In genomic region chr2:16201876-16202642, GRCh38 we compare ENCODE assay signal across 30 cellular contexts.
DNase-seq lines count a peak whose midpoint lies in the region; ATAC-seq and TF ChIP-seq lines count a peak whose summit lies in the region.
"Had no signal": no experiment of that assay in that cellular context is flagged by ENCODE, and none has a peak within 500 bp of the region (broad histone marks: within the 10 kb centered on the region; RNA-seq: fewer than 3 reads in every experiment).

No MANE protein-coding gene starts in this region.

- H3K36me3 ChIP-seq in mucosa of descending colon (ENCODE audit: low read depth), result no peaks in the 10 kb centered on the region
- H3K36me3 ChIP-seq: brain microvascular endothelial cell, gastroesophageal sphincter, left lung, ovary, thyroid gland had no signal

- H3K4me1 Mint-ChIP-seq in stimulated activated naive CD8-positive, alpha-beta T cell treated with anti-CD3 and anti-CD28 coated beads, Interleukin-15, amount 100 ng/mL, for 72 hours, result no peaks in the 10 kb centered on the region
- peaks cover 28% of the 10 kb centered on the region for H3K4me1 Mint-ChIP-seq in type B pancreatic cell (ENCODE audit: unreplicated experiment)
- H3K4me1 Mint-ChIP-seq: activated CD4-positive, alpha-beta T cell treated with anti-CD3 and anti-CD28 coated beads, Interleukin-2, amount 10 ng/mL, durations not matched to agents 7 days and 5 days; immature natural killer cell; T-helper 17 cell had no signal

- peaks cover 17% of the 10 kb centered on the region for H3K4me1 ChIP-seq in mucosa of descending colon (ENCODE audit: low read depth)
- H3K4me1 ChIP-seq: gastroesophageal sphincter, left lung, thyroid gland had no signal

- no peaks in the 10 kb centered on the region for H3K36me3 Mint-ChIP-seq in type B pancreatic cell
- H3K36me3 Mint-ChIP-seq: immature natural killer cell; natural killer cell treated with Interleukin-12 subunit alpha and Interleukin-12 subunit beta and Interleukin-15 and Interleukin-18, amount 100 ng/mL, for 72 hours had no signal

- H3K4me3 Mint-ChIP-seq in stimulated activated naive CD8-positive, alpha-beta T cell treated with anti-CD3 and anti-CD28 coated beads, Interleukin-15, amount 100 ng/mL, for 72 hours, result no peak overlapping the region
- H3K4me3 Mint-ChIP-seq in type B pancreatic cell, result no peak overlapping the region
- H3K4me3 Mint-ChIP-seq: activated CD4-positive, alpha-beta T cell treated with anti-CD3 and anti-CD28 coated beads, Interleukin-2, amount 10 ng/mL, durations not matched to agents 7 days and 5 days; activated naive CD4-positive, alpha-beta T cell treated with anti-CD3 and anti-CD28 coated beads for 36 hours; activated T-cell treated with anti-CD3 and anti-CD28 coated beads, Interleukin-2, amount 50 U/mL, for 72 hours; effector memory CD8-positive, alpha-beta T cell; immature natural killer cell; natural killer cell treated with Interleukin-12 subunit alpha and Interleukin-12 subunit beta and Interleukin-15 and Interleukin-18, amount 100 ng/mL, for 72 hours; T-helper 17 cell had no signal

- H3K4me3 ChIP-seq in mucosa of descending colon, result no peak overlapping the region
- H3K4me3 ChIP-seq: gastroesophageal sphincter, left lung, ovary, SK-N-MC, thyroid gland had no signal

- H3K9me3 ChIP-seq in mucosa of descending colon, result no peaks in the 10 kb centered on the region
- H3K9me3 ChIP-seq: gastroesophageal sphincter, left lung, ovary, thyroid gland had no signal

- no peak overlapping the region for H3K27ac Mint-ChIP-seq in stimulated activated naive CD8-positive, alpha-beta T cell treated with anti-CD3 and anti-CD28 coated beads, Interleukin-15, amount 100 ng/mL, for 72 hours
- H3K27ac Mint-ChIP-seq in type B pancreatic cell, result no peak overlapping the region
- H3K27ac Mint-ChIP-seq: activated CD4-positive, alpha-beta T cell treated with anti-CD3 and anti-CD28 coated beads, Interleukin-2, amount 10 ng/mL, durations not matched to agents 7 days and 5 days; activated naive CD4-positive, alpha-beta T cell treated with anti-CD3 and anti-CD28 coated beads for 36 hours; activated T-cell treated with anti-CD3 and anti-CD28 coated beads, Interleukin-2, amount 50 U/mL, for 72 hours; effector memory CD8-positive, alpha-beta T cell; immature natural killer cell; natural killer cell treated with Interleukin-12 subunit alpha and Interleukin-12 subunit beta and Interleukin-15 and Interleukin-18, amount 100 ng/mL, for 72 hours; T-helper 17 cell had no signal

- no peaks in the 10 kb centered on the region for H3K27me3 Mint-ChIP-seq in stimulated activated naive CD8-positive, alpha-beta T cell treated with anti-CD3 and anti-CD28 coated beads, Interleukin-15, amount 100 ng/mL, for 72 hours
- no peaks in the 10 kb centered on the region for H3K27me3 Mint-ChIP-seq in type B pancreatic cell
- H3K27me3 Mint-ChIP-seq: activated CD4-positive, alpha-beta T cell treated with anti-CD3 and anti-CD28 coated beads, Interleukin-2, amount 10 ng/mL, durations not matched to agents 7 days and 5 days; effector memory CD8-positive, alpha-beta T cell; T-helper 17 cell had no signal

- no peaks in the 10 kb centered on the region for H3K9me3 Mint-ChIP-seq in stimulated activated naive CD8-positive, alpha-beta T cell treated with anti-CD3 and anti-CD28 coated beads, Interleukin-15, amount 100 ng/mL, for 72 hours
- H3K9me3 Mint-ChIP-seq in type B pancreatic cell, result peaks cover 6% of the 10 kb centered on the region
- H3K9me3 Mint-ChIP-seq: activated CD4-positive, alpha-beta T cell treated with anti-CD3 and anti-CD28 coated beads, Interleukin-2, amount 10 ng/mL, durations not matched to agents 7 days and 5 days; activated naive CD4-positive, alpha-beta T cell treated with anti-CD3 and anti-CD28 coated beads for 36 hours; activated T-cell treated with anti-CD3 and anti-CD28 coated beads, Interleukin-2, amount 50 U/mL, for 72 hours; natural killer cell treated with Interleukin-12 subunit alpha and Interleukin-12 subunit beta and Interleukin-15 and Interleukin-18, amount 100 ng/mL, for 72 hours had no signal

- ATAC-seq in stimulated activated naive CD8-positive, alpha-beta T cell treated with anti-CD3 and anti-CD28 coated beads, Interleukin-15, Interleukin-2, amounts not matched to agents 100 U/mL and 50 U/mL, for 24 hours, result peak; percentile 15
- no peak for ATAC-seq in stimulated activated naive CD8-positive, alpha-beta T cell treated with anti-CD3 and anti-CD28 coated beads, Interleukin-15, amount 100 ng/mL, for 72 hours
- ATAC-seq in mucosa of descending colon, result peak; percentile 95
- ATAC-seq in HG02852 (IDR thresholded peaks at IDR 0.05; ENCODE audit: unreplicated experiment), result no peak
- ATAC-seq: activated T-cell treated with anti-CD3 and anti-CD28 coated beads, Interleukin-2, amount 50 U/mL, for 72 hours; effector memory CD8-positive, alpha-beta T cell; gastroesophageal sphincter; HCT116; left lung; natural killer cell treated with Interleukin-12 subunit alpha and Interleukin-12 subunit beta and Interleukin-15 and Interleukin-18, amount 100 ng/mL, for 72 hours; Panc1; T-helper 17 cell had no signal

- TF ChIP-seq CTCF in mucosa of descending colon (IDR thresholded peaks at IDR 0.05) (no peak), GM20000 (IDR thresholded peaks at IDR 0.05; ENCODE audit: extremely low read depth, missing control alignments) (no peak), type B pancreatic cell (conservative IDR thresholded peaks at IDR 0.05) (no peak)

- no peak for DNase-seq in stimulated activated naive CD8-positive, alpha-beta T cell treated with anti-CD3 and anti-CD28 coated beads, Interleukin-15, Interleukin-2, amounts not matched to agents 100 U/mL and 50 U/mL, for 24 hours
- no peak for DNase-seq in stimulated activated naive CD8-positive, alpha-beta T cell treated with anti-CD3 and anti-CD28 coated beads, Interleukin-15, amount 100 ng/mL, for 72 hours
- DNase-seq in SHP77 treated with DMSO at 0.1 percent for 48 hours (lab: John Stamatoyannopoulos, UW) (peak; percentile 15), mucosa of descending colon (peak; percentile 84 to 87 (median 85)), ureter (ENCODE audit: low spot score) (peak; percentile 60), GM20000 (ENCODE audit: low spot score) (no peak), type B pancreatic cell (ENCODE audit: extremely low spot score, unreplicated experiment) (no peak)
- DNase-seq: activated CD4-positive, alpha-beta T cell treated with anti-CD3 and anti-CD28 coated beads, Interleukin-2, amount 10 ng/mL, durations not matched to agents 7 days and 5 days; activated naive CD4-positive, alpha-beta T cell treated with anti-CD3 and anti-CD28 coated beads for 36 hours; activated T-cell treated with anti-CD3 and anti-CD28 coated beads, Interleukin-2, amount 50 U/mL, for 72 hours; brain microvascular endothelial cell; effector memory CD8-positive, alpha-beta T cell; hippocampal formation; immature natural killer cell; NCI-H146; NCI-H2171 treated with DMSO at 0.1 percent for 48 hours; NK-92 treated with Interleukin-12 subunit alpha and Interleukin-12 subunit beta, amount 100 ng/mL, for 24 hours; ovary; stimulated activated CD4-positive, alpha-beta T cell treated with anti-CD3 and anti-CD28 coated beads, Interleukin-12 subunit alpha, Interleukin-12 subunit beta, amount 100 ng/mL, for 4 hours; stimulated activated CD4-positive, alpha-beta T cell treated with anti-CD3 and anti-CD28 coated beads, Interleukin-4, amount 100 ng/mL, for 24 hours; stimulated activated naive CD4-positive, alpha-beta T cell treated with Interleukin-2 at 50 U/mL for 16 hours; T-helper 17 cell; thyroid gland had no signal

- intact Hi-C loops in mucosa of descending colon (cut with DNase I, micrococcal nuclease), result no loop called here

Comparison
In these comparisons a context has a peak if more than half of its experiments do, and no peak if none do; other contexts are left out.
1. ATAC-seq: peak in stimulated activated naive CD8-positive, alpha-beta T cell treated with anti-CD3 and anti-CD28 coated beads, Interleukin-15, Interleukin-2, amounts not matched to agents 100 U/mL and 50 U/mL, for 24 hours (single experiment) and mucosa of descending colon (single experiment); none in stimulated activated naive CD8-positive, alpha-beta T cell treated with anti-CD3 and anti-CD28 coated beads, Interleukin-15, amount 100 ng/mL, for 72 hours (single experiment) and HG02852 (single experiment).
2. DNase-seq: peak in SHP77 treated with DMSO at 0.1 percent for 48 hours (single experiment), mucosa of descending colon (3 of 3) and ureter (single experiment); none in stimulated activated naive CD8-positive, alpha-beta T cell treated with anti-CD3 and anti-CD28 coated beads, Interleukin-15, Interleukin-2, amounts not matched to agents 100 U/mL and 50 U/mL, for 24 hours (single experiment), stimulated activated naive CD8-positive, alpha-beta T cell treated with anti-CD3 and anti-CD28 coated beads, Interleukin-15, amount 100 ng/mL, for 72 hours (0 of 2), GM20000 (single experiment) and type B pancreatic cell (single experiment).